In the genomic region with DNA sequence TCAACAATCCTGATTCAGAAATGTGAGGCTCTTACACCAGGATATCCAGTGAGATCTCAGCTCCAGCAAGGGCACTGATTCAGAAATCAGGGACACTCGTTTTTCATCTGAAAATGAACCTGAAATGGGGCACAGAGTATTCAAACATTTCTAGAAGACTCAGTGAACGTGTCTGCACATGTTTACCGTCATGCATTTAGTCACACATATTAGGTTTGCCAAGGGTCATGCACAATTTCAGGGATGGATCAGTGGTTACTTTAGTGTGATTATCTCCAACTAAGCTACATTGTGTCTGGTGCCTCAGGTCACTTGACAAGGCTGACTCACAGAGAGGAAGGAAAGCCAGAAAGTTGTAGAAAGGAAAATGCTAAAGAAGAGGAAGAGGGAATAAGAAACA, we compare ENCODE assay signal across 29 cellular contexts. TPM values are rescaled to one million over a fixed set of nuclear protein-coding genes. Genes with fewer than 3 reads are reported as not detected.
"Had no signal": no experiment of that assay in that cellular context is flagged by ENCODE, and none has a peak within 500 bp of the region (broad histone marks: within the 10 kb centered on the region; RNA-seq: fewer than 3 reads in every experiment).

No MANE protein-coding gene starts in this region.

- DNase-seq: activated CD4-positive, alpha-beta T cell treated with anti-CD3 and anti-CD28 coated beads for 36 hours; activated CD4-positive, CD25-positive, alpha-beta regulatory T cell; activated CD8-positive, alpha-beta memory T cell treated with anti-CD3 and anti-CD28 coated beads, Interleukin-2, amount 10 ng/mL, durations not matched to agents 7 days and 5 days; activated CD8-positive, alpha-beta T cell treated with anti-CD3 and anti-CD28 coated beads, Interleukin-2, amount 10 ng/mL, durations not matched to agents 7 days and 5 days; activated naive CD8-positive, alpha-beta T cell treated with anti-CD3 and anti-CD28 coated beads, Interleukin-2, amount 50 U/mL, for 24 hours; activated T-cell treated with anti-CD3 and anti-CD28 coated beads, Interleukin-2, amount 50 U/mL, for 48 hours; cerebellar nuclear complex; colonic mucosa; effector CD8-positive, alpha-beta T cell; head of caudate nucleus; hippocampal formation; left colon; midbrain; naive thymus-derived CD8-positive, alpha-beta T cell; psoas muscle; right cardiac atrium; stimulated activated CD4-positive, alpha-beta T cell treated with anti-CD3 and anti-CD28 coated beads, Interleukin-2, amount 100 ng/mL, for 48 hours; stimulated activated naive CD8-positive, alpha-beta T cell treated with anti-CD3 and anti-CD28 coated beads, Interleukin-15, Interleukin-2, amounts not matched to agents 100 U/mL and 50 U/mL, for 24 hours; trophoblast cell had no signal

- H3K27ac ChIP-seq: cardiac muscle cell, colonic mucosa, gastroesophageal sphincter, parathyroid adenoma, psoas muscle, thoracic aorta had no signal

- H3K79me2 ChIP-seq: parathyroid adenoma had no signal

- ATAC-seq: activated CD4-positive, alpha-beta T cell treated with anti-CD3 and anti-CD28 coated beads for 36 hours; activated CD8-positive, alpha-beta memory T cell treated with anti-CD3 and anti-CD28 coated beads, Interleukin-2, amount 10 ng/mL, durations not matched to agents 7 days and 5 days; activated CD8-positive, alpha-beta T cell treated with anti-CD3 and anti-CD28 coated beads, Interleukin-2, amount 10 ng/mL, durations not matched to agents 7 days and 5 days; activated naive CD8-positive, alpha-beta T cell treated with anti-CD3 and anti-CD28 coated beads, Interleukin-2, amount 50 U/mL, for 24 hours; gastroesophageal sphincter; left colon; naive thymus-derived CD8-positive, alpha-beta T cell; psoas muscle; right cardiac atrium; stimulated activated naive CD8-positive, alpha-beta T cell treated with anti-CD3 and anti-CD28 coated beads, Interleukin-15, Interleukin-2, amounts not matched to agents 100 U/mL and 50 U/mL, for 24 hours had no signal

- H3K27me3 ChIP-seq: cardiac muscle cell, colonic mucosa, gastroesophageal sphincter had no signal

- H2AFZ ChIP-seq: parathyroid adenoma had no signal

- H3K4me3 ChIP-seq: cardiac muscle cell, colonic mucosa, gastroesophageal sphincter, psoas muscle, thoracic aorta had no signal

- H3K9ac ChIP-seq: parathyroid adenoma had no signal

- H3K36me3 ChIP-seq: cardiac muscle cell, colonic mucosa, gastroesophageal sphincter, thoracic aorta had no signal

- H3K9me3 ChIP-seq: colonic mucosa, gastroesophageal sphincter, psoas muscle, thoracic aorta had no signal

- H3K4me1 ChIP-seq: colonic mucosa, gastroesophageal sphincter, parathyroid adenoma, psoas muscle had no signal

RNA-seq across cellular contexts. Expression of gene SPANXN2, which starts 33.6 kb away (rescaled TPM):
- total RNA-seq: activated CD4-positive, alpha-beta T cell treated with anti-CD3 and anti-CD28 coated beads for 36 hours; activated CD8-positive, alpha-beta memory T cell treated with anti-CD3 and anti-CD28 coated beads, Interleukin-2, amount 10 ng/mL, durations not matched to agents 7 days and 5 days; activated CD8-positive, alpha-beta T cell treated with anti-CD3 and anti-CD28 coated beads, Interleukin-2, amount 10 ng/mL, durations not matched to agents 7 days and 5 days; activated T-helper 2 cell treated with anti-CD3 and anti-CD28 coated beads, Interferon-gamma antibody, Interleukin-2, Interleukin-4, amounts not matched to agents 10 μg/mL and 5 μg/mL and 100 μg/mL, durations not matched to agents 14 hours and 24 hours and 36 hours; cardiac muscle cell; colonic mucosa; dermis microvascular lymphatic vessel endothelial cell; epithelial cell of proximal tubule; gastroesophageal sphincter; left colon; liver; naive thymus-derived CD8-positive, alpha-beta T cell; neural crest cell; psoas muscle; right cardiac atrium; thoracic aorta had no signal
- polyA plus RNA-seq: cardiac muscle cell; keratinocyte; liver; naive thymus-derived CD8-positive, alpha-beta T cell; psoas muscle; right cardiac atrium had no signal
